In genomic region chr13:113404723-113405471, GRCh38 we compare ENCODE assay signal across 14 cellular contexts. TPM values are rescaled to one million over a fixed set of nuclear protein-coding genes. Genes with fewer than 3 reads are reported as not detected.
A peak's percentile ranks its signal among the peaks of the same experiment; 100 is the strongest.
DNase-seq lines count a peak whose midpoint lies in the region; TF ChIP-seq lines count a peak whose summit lies in the region.
"Had no signal": no experiment of that assay in that cellular context is flagged by ENCODE, and none has a peak within 500 bp of the region (broad histone marks: within the 10 kb centered on the region; RNA-seq: fewer than 3 reads in every experiment).

No MANE protein-coding gene starts in this region.

- H3K79me2 ChIP-seq in Karpas-422 (ENCODE audit: low read length) = no peaks in the 10 kb centered on the region

- peak overlapping the region; percentile 37 for H2AK5ac ChIP-seq in neuronal stem cell (ENCODE audit: low read depth, low read length)

- no peak overlapping the region for H2BK120ac ChIP-seq in neuronal stem cell (ENCODE audit: low read depth, low read length)

- no peak for TF ChIP-seq CTCF in stomach (IDR thresholded peaks at IDR 0.05)
- no peak for TF ChIP-seq CTCF in esophagus squamous epithelium (IDR thresholded peaks at IDR 0.05)

- DNase-seq in DMS 273 (lab: John Stamatoyannopoulos, UW; ENCODE audit: unreplicated experiment) = peak; percentile 27
- no peak for DNase-seq in DMS 273 treated with DMSO at 0.1 percent for 48 hours (lab: John Stamatoyannopoulos, UW)
- DNase-seq in Karpas-422 = no peak
- peak; percentile 47 for DNase-seq in SK-N-DZ (ENCODE audit: low spot score)
- DNase-seq in neuronal stem cell (ENCODE audit: low spot score) = no peak
- DNase-seq in stomach = no peak
- DNase-seq in hypothalamus (lab: John Stamatoyannopoulos, UW) = no peak
- no peak for DNase-seq in esophagus squamous epithelium (lab: John Stamatoyannopoulos, UW)
- DNase-seq: activated B cell treated with CpG ODN at 0.5 μM for 24 hours; CD4-positive, CD25-positive, alpha-beta regulatory T cell; NCI-H226; T-helper 1 cell; testis had no signal

- H2BK12ac ChIP-seq in neuronal stem cell (ENCODE audit: low read length) = peak overlapping the region; percentile 22

- H3K9me2 ChIP-seq in Karpas-422 (replicated peaks; ENCODE audit: insufficient read depth, low read length) = no peaks in the 10 kb centered on the region

- H3K23ac ChIP-seq in neuronal stem cell (ENCODE audit: low read depth, low read length, poor library complexity) = no peak overlapping the region

- no peak overlapping the region for H4K91ac ChIP-seq in neuronal stem cell (ENCODE audit: low read depth, low read length, poor library complexity)

- H3K9ac ChIP-seq in Karpas-422 (ENCODE audit: low read length) (peak overlapping the region; percentile 30; the same call in 1 of the 2 replicates), neuronal stem cell (ENCODE audit: low read depth, low read length, poor library complexity) (no peak overlapping the region)

- H3K4me3 ChIP-seq in Karpas-422 (ENCODE audit: low read length) (peak overlapping the region; percentile 27; the same call in 1 of the 2 replicates), neuronal stem cell (ENCODE audit: low read length in 2 of 2) (no peak overlapping the region), stomach (no peak overlapping the region), esophagus squamous epithelium (no peak overlapping the region)
- H3K4me3 ChIP-seq: testis had no signal

- intact Hi-C loops in stomach (cut with DNase I; ENCODE audit: low total_unique reads) = no loop called here
- intact Hi-C loops in esophagus squamous epithelium (cut with DNase I) = no loop called here

- WGBS in neuronal stem cell (ENCODE audit: extremely low coverage in 2 of 2, insufficient read length in 2 of 2, insufficient replicate concordance in 1 of 2), 2 donors = no CpG with 5 or more reads among the region's 34 CpGs
- WGBS in stomach, 5 donors = 78 to 80% (median 79%) methylated on average over 27 to 34 of the region's 34 CpGs
- WGBS in esophagus squamous epithelium, 2 donors = 76 to 96% methylated on average over 7 to 11 of the region's 34 CpGs

- no peak for TF ChIP-seq EP300 in stomach (IDR thresholded peaks at IDR 0.05)

- no peaks in the 10 kb centered on the region for H3K9me3 ChIP-seq in Karpas-422 (ENCODE audit: low read length)
- H3K9me3 ChIP-seq in neuronal stem cell (replicated peaks in 1 of 2; ENCODE audit: control insufficient read depth in 2 of 2, insufficient read depth in 1 of 2, low read depth in 1 of 2, low read length in 2 of 2) = peaks cover 0 to under 1% of the 10 kb centered on the region in 2 donors
- no peaks in the 10 kb centered on the region for H3K9me3 ChIP-seq in stomach
- no peaks in the 10 kb centered on the region for H3K9me3 ChIP-seq in esophagus squamous epithelium
- H3K9me3 ChIP-seq: testis had no signal

- H3K27me3 ChIP-seq in Karpas-422 (ENCODE audit: low read length) (no peaks in the 10 kb centered on the region), neuronal stem cell (ENCODE audit: control insufficient read depth in 3 of 3, insufficient read depth in 3 of 3, low read depth in 1 of 3, low read length in 3 of 3) (no peaks in the 10 kb centered on the region), stomach (peaks cover 0 to 59% (median 6%) of the 10 kb centered on the region in 3 donors), esophagus squamous epithelium (peaks cover 0 to 82% (median 0%) of the 10 kb centered on the region in 4 donors)
- H3K27me3 ChIP-seq: testis had no signal

- no peak overlapping the region for H2BK5ac ChIP-seq in neuronal stem cell (ENCODE audit: low read length)

- H2AFZ ChIP-seq in Karpas-422 (ENCODE audit: low read length) (no peak overlapping the region), neuronal stem cell (ENCODE audit: low read length) (no peak overlapping the region)

- no peak overlapping the region for H4K8ac ChIP-seq in neuronal stem cell (ENCODE audit: low read depth, low read length)

- H3K4me2 ChIP-seq in Karpas-422 (ENCODE audit: low read depth, low read length, poor library complexity, severe bottlenecking) = peak overlapping the region; percentile 40
- no peak overlapping the region for H3K4me2 ChIP-seq in neuronal stem cell (ENCODE audit: insufficient read depth, low read length, poor library complexity, severe bottlenecking)

- H3K79me1 ChIP-seq in neuronal stem cell (ENCODE audit: low read depth, low read length) = peaks cover 4% of the 10 kb centered on the region

- no peak overlapping the region for H3K4ac ChIP-seq in neuronal stem cell (ENCODE audit: low read length)

- H4K20me1 ChIP-seq in Karpas-422 (ENCODE audit: insufficient read depth, low read depth, low read length) = no peaks in the 10 kb centered on the region

- H3K14ac ChIP-seq in neuronal stem cell (ENCODE audit: low read length) = peak overlapping the region; percentile 71

- H3K4me1 ChIP-seq in Karpas-422 (ENCODE audit: low read length) (peaks cover 40% of the 10 kb centered on the region), neuronal stem cell (ENCODE audit: control insufficient read depth in 2 of 2, insufficient read depth in 1 of 2, low read depth in 1 of 2, low read length in 2 of 2) (peaks cover 0 to 1% of the 10 kb centered on the region in 2 donors), stomach (peaks cover 0 to 1% (median under 1%) of the 10 kb centered on the region in 4 donors), esophagus squamous epithelium (peaks cover 0 to 2% (median 0%) of the 10 kb centered on the region in 3 donors)
- H3K4me1 ChIP-seq: testis had no signal

- H3K36me3 ChIP-seq in Karpas-422 (ENCODE audit: insufficient read depth, low read length) = no peaks in the 10 kb centered on the region
- no peaks in the 10 kb centered on the region for H3K36me3 ChIP-seq in neuronal stem cell (replicated peaks in 1 of 2; ENCODE audit: control insufficient read depth in 2 of 2, insufficient read depth in 2 of 2, low read length in 2 of 2)
- no peaks in the 10 kb centered on the region for H3K36me3 ChIP-seq in stomach
- H3K36me3 ChIP-seq in esophagus squamous epithelium = no peaks in the 10 kb centered on the region

- H3K18ac ChIP-seq in neuronal stem cell (ENCODE audit: low read length) = peak overlapping the region; percentile 70

- H2BK15ac ChIP-seq in neuronal stem cell (ENCODE audit: low read length) = peak overlapping the region; percentile 89

- no peak for TF ChIP-seq POLR2A in stomach (IDR thresholded peaks at IDR 0.05)
- no peak for TF ChIP-seq POLR2A in esophagus squamous epithelium (IDR thresholded peaks at IDR 0.05)

- H3K27ac ChIP-seq in Karpas-422 (ENCODE audit: low read length) (no peak overlapping the region), neuronal stem cell (replicated peaks; ENCODE audit: low read length) (no peak overlapping the region), stomach (no peak overlapping the region), esophagus squamous epithelium (no peak overlapping the region)
- H3K27ac ChIP-seq: 22Rv1, testis had no signal

RNA-seq across cellular contexts. Expression of gene GRTP1, which starts 41.0 kb away (rescaled TPM):
- not detected in 2 replicates for total RNA-seq in Karpas-422 (2014; rRNA removed; shearing (Covaris generic); ENCODE audit: low replicate concordance)
- polyA plus RNA-seq in SK-N-DZ (2014; cell fraction: cytosol; rRNA removed) = 1.8 and 1.9 TPM in 2 replicates
- 0.77 and 2.4 TPM in 2 replicates for polyA plus RNA-seq in SK-N-DZ (2014; cell fraction: nucleus; rRNA removed)
- polyA plus RNA-seq in neuronal stem cell (2013, experiment 1 of 2) = 10.2 TPM
- 10.0 TPM for polyA plus RNA-seq in neuronal stem cell (2013, experiment 2 of 2)
- 10 to 100 TPM in 2 of 5 donors, 1 to 10 TPM in 3; 1.2 to 15.1 (median 5.4) TPM for total RNA-seq in stomach
- 10 to 100 TPM; 12.4 to 16.3 (median 15.1) TPM for polyA plus RNA-seq in stomach
- total RNA-seq in esophagus squamous epithelium = 10 to 100 TPM; 14.7 to 18.5 (median 15.7) TPM
- total RNA-seq: activated B cell treated with CpG ODN at 0.5 μM for 24 hours; CD4-positive, CD25-positive, alpha-beta regulatory T cell had no signal

RNA-seq across cellular contexts. Expression of gene ADPRHL1, which starts 48.4 kb away (rescaled TPM):
- total RNA-seq in Karpas-422 (2014; rRNA removed; shearing (Covaris generic); ENCODE audit: low replicate concordance) = 8.9 and 10.2 TPM in 2 replicates
- 1.8 and 1.9 TPM in 2 replicates for polyA plus RNA-seq in SK-N-DZ (2014; cell fraction: cytosol; rRNA removed)
- 1.0 and 1.6 TPM in 2 replicates for polyA plus RNA-seq in SK-N-DZ (2014; cell fraction: nucleus; rRNA removed)
- polyA plus RNA-seq in neuronal stem cell (2013, experiment 1 of 2) = 0.47 TPM
- 0.40 TPM for polyA plus RNA-seq in neuronal stem cell (2013, experiment 2 of 2)
- total RNA-seq in stomach (1 to 10 TPM; 1.7 to 6.7 (median 2.4) TPM), esophagus squamous epithelium (1 to 10 TPM in 3 of 4 donors, under 1 TPM in 1; 0.31 to 3.5 (median 2.2) TPM)
- 1 to 10 TPM; 2.2 to 5.5 (median 4.1) TPM for polyA plus RNA-seq in stomach

Comparison
In these comparisons a context has a peak if more than half of its experiments do, and no peak if none do; other contexts are left out.
1. DNase-seq: peak in DMS 273 (single experiment) and SK-N-DZ (single experiment); none in DMS 273 treated with DMSO at 0.1 percent for 48 hours (single experiment), Karpas-422 (single experiment), neuronal stem cell (single experiment), stomach (single experiment), hypothalamus (0 of 51) and esophagus squamous epithelium (single experiment).